In genomic region chr17:59152925-59153324, GRCh38 we compare ENCODE assay signal across 1 cellular context.
TF ChIP-seq lines count a peak whose summit lies in the region.

No MANE protein-coding gene starts in this region.

TF ChIP-seq in HCT116, 20 proteins besides CTCF, POLR2A, EP300 and RAD21 (continued from another document):
- TF ChIP-seq ZBTB33 (IDR thresholded peaks at IDR 0.05; ENCODE audit: extremely low read depth, insufficient replicate concordance, low read length), result no peak
- TF ChIP-seq REST (IDR thresholded peaks at IDR 0.05; ENCODE audit: low read depth), result no peak
- TF ChIP-seq SIN3A (IDR thresholded peaks at IDR 0.05; ENCODE audit: low read depth), result no peak
- TF ChIP-seq YY1 (IDR thresholded peaks at IDR 0.05; ENCODE audit: extremely low read depth, insufficient replicate concordance, low read depth, low read length), result no peak
- no peak for TF ChIP-seq ZFX (IDR thresholded peaks at IDR 0.05)
- no peak for TF ChIP-seq CEBPB (IDR thresholded peaks at IDR 0.05; ENCODE audit: low read depth)
- TF ChIP-seq TCF7L2 (IDR thresholded peaks at IDR 0.05; ENCODE audit: borderline replicate concordance, extremely low read depth, insufficient read depth, insufficient read length), result no peak
- TF ChIP-seq SRF (IDR thresholded peaks at IDR 0.05; ENCODE audit: low read depth), result no peak
- no peak for TF ChIP-seq JUND (IDR thresholded peaks at IDR 0.05)
- no peak for TF ChIP-seq ZNF274 (IDR thresholded peaks at IDR 0.05; ENCODE audit: low read depth, low read length)
- no peak for TF ChIP-seq EZH2 (IDR thresholded peaks at IDR 0.05)
- TF ChIP-seq ELF1 (IDR thresholded peaks at IDR 0.05; ENCODE audit: borderline replicate concordance, low read depth), result no peak; the same call in 1 of the 2 replicates
